Comparison of ENCODE assay signal across 8 cellular contexts in genomic region chr2:170409164-170409535, GRCh38.
DNase-seq lines count a peak whose midpoint lies in the region; ATAC-seq and TF ChIP-seq lines count a peak whose summit lies in the region.

No MANE protein-coding gene starts in this region.

- DNase-seq in DMS114 treated with DMSO at 0.1 percent for 48 hours (lab: John Stamatoyannopoulos, UW; ENCODE audit: unreplicated experiment) (peak; percentile 13), KBM-7 (peak; percentile 73), PC-9 (peak in 1 of 2 experiments; percentile 47), fibroblast of lung (ENCODE audit: low read depth in 2 of 2) (peak; percentile 49 to 80), neuronal stem cell (ENCODE audit: low spot score) (peak; percentile 71), stromal cell of bone marrow (ENCODE audit: low read depth) (peak; percentile 41)
- peak; percentile 76 for DNase-seq in activated T-cell treated with anti-CD3 and anti-CD28 coated beads, Interleukin-2, amount 50 U/mL, for 4 hours

- no peak overlapping the region for H2BK5ac ChIP-seq in neuronal stem cell (ENCODE audit: low read length)

- intact Hi-C loops in PC-9 (cut with micrococcal nuclease; ENCODE audit: unreplicated experiment): loop anchor here (5.0 kb wide), 1 partner anchor 118 kb away; no protein-coding TSS in a partner anchor

- peaks cover 5% of the 10 kb centered on the region for H3K4me1 Mint-ChIP-seq in activated T-cell treated with anti-CD3 and anti-CD28 coated beads, Interleukin-2, amount 50 U/mL, for 4 hours (ENCODE audit: low read depth)

- H3K36me3 ChIP-seq in PC-9 (ENCODE audit: low read depth): no peaks in the 10 kb centered on the region
- no peaks in the 10 kb centered on the region for H3K36me3 ChIP-seq in fibroblast of lung (ENCODE audit: control insufficient read depth, insufficient read depth, low read length)
- H3K36me3 ChIP-seq in neuronal stem cell (replicated peaks in 1 of 2; ENCODE audit: control insufficient read depth in 2 of 2, insufficient read depth in 2 of 2, low read length in 2 of 2): peaks cover 0 to 2% of the 10 kb centered on the region in 2 donors

- in situ Hi-C loops in KBM-7 (cut with MboI; ENCODE audit: low pct_unique_long_range_greater_than_20kb, low sequenced_read_pairs): loop anchor here (25.0 kb wide), 1 partner anchor 403 kb away; the partner anchor contains the start of gene GAD1

- no peaks in the 10 kb centered on the region for H3K9me2 ChIP-seq in PC-9 (ENCODE audit: insufficient read depth)

- CTCF ChIA-PET in PC-9 (lab: Charles Lee): interaction anchor here (0.5 to 1.1 kb wide), 6 partner anchors 163 to 408 kb away, joined by 3 to 14 read pairs (median 5); no protein-coding TSS in a partner anchor

- peak; percentile 94 for TF ChIP-seq CTCF in PC-9 (conservative IDR thresholded peaks at IDR 0.05)
- peak; percentile 74 to 81 for TF ChIP-seq CTCF in fibroblast of lung (conservative IDR thresholded peaks at IDR 0.05 in 1 of 2, IDR thresholded peaks at IDR 0.05 in 1 of 2; ENCODE audit: low read depth in 1 of 2, low read length in 2 of 2)

- BruUV-seq in PC-9 (replicated peaks; lab: Mats Ljungman, UMichigan): no TSS peak

- H3K9me3 ChIP-seq in PC-9 (ENCODE audit: insufficient read depth, low read depth) (no peaks in the 10 kb centered on the region), fibroblast of lung (ENCODE audit: control insufficient read depth, insufficient read depth, low read depth, low read length) (no peaks in the 10 kb centered on the region), neuronal stem cell (replicated peaks in 1 of 2; ENCODE audit: control insufficient read depth in 2 of 2, insufficient read depth in 1 of 2, low read depth in 1 of 2, low read length in 2 of 2) (no peaks in the 10 kb centered on the region)

- no peak overlapping the region for H2BK120ac ChIP-seq in neuronal stem cell (ENCODE audit: low read depth, low read length)

- no peak overlapping the region for H3K4me3 Mint-ChIP-seq in activated T-cell treated with anti-CD3 and anti-CD28 coated beads, Interleukin-2, amount 50 U/mL, for 4 hours

- no peaks in the 10 kb centered on the region for H3K79me1 ChIP-seq in neuronal stem cell (ENCODE audit: low read depth, low read length)

- no peak overlapping the region; the same call in 1 of the 2 replicates for H2AFZ ChIP-seq in PC-9
- H2AFZ ChIP-seq in fibroblast of lung (ENCODE audit: low read length): no peak overlapping the region
- peak overlapping the region; percentile 60 for H2AFZ ChIP-seq in neuronal stem cell (ENCODE audit: low read length)

- peaks cover 29% of the 10 kb centered on the region for H3K27me3 Mint-ChIP-seq in activated T-cell treated with anti-CD3 and anti-CD28 coated beads, Interleukin-2, amount 50 U/mL, for 4 hours (ENCODE audit: low read depth)

- H4K91ac ChIP-seq in neuronal stem cell (ENCODE audit: low read depth, low read length, poor library complexity): no peak overlapping the region

- H3K14ac ChIP-seq in neuronal stem cell (ENCODE audit: low read length): no peak overlapping the region

- no peak overlapping the region for H2AK5ac ChIP-seq in neuronal stem cell (ENCODE audit: low read depth, low read length)

- WGBS in neuronal stem cell (ENCODE audit: extremely low coverage in 2 of 2, insufficient read length in 2 of 2, insufficient replicate concordance in 1 of 2), 2 donors: no CpG with 5 or more reads among the region's 9 CpGs

- H3K4me1 ChIP-seq in PC-9 (replicated peaks; ENCODE audit: insufficient read depth) (peaks cover 15% of the 10 kb centered on the region), fibroblast of lung (ENCODE audit: control insufficient read depth, extremely low read depth, insufficient read depth, low read length) (no peaks in the 10 kb centered on the region), neuronal stem cell (ENCODE audit: control insufficient read depth in 2 of 2, insufficient read depth in 1 of 2, low read depth in 1 of 2, low read length in 2 of 2) (peaks cover 0 to 2% of the 10 kb centered on the region in 2 donors)

- H3K27ac ChIP-seq in PC-9 (no peak overlapping the region), fibroblast of lung (ENCODE audit: insufficient read depth, low read length) (no peak overlapping the region), neuronal stem cell (replicated peaks; ENCODE audit: low read length) (no peak overlapping the region)

- H3K4ac ChIP-seq in neuronal stem cell (ENCODE audit: low read length): no peak overlapping the region

- POLR2A ChIA-PET in PC-9 (lab: Charles Lee; ENCODE audit: unreplicated experiment): no interaction called here

- H3K18ac ChIP-seq in neuronal stem cell (ENCODE audit: low read length): no peak overlapping the region

- H3K4me3 ChIP-seq in PC-9: no peak overlapping the region
- no peak overlapping the region for H3K4me3 ChIP-seq in fibroblast of lung (replicated peaks in 1 of 4; ENCODE audit: control extremely low read depth in 1 of 4, insufficient read depth in 1 of 4, low read depth in 3 of 4, low read length in 4 of 4)
- no peak overlapping the region for H3K4me3 ChIP-seq in neuronal stem cell (ENCODE audit: low read length in 2 of 2)

- H3K23ac ChIP-seq in neuronal stem cell (ENCODE audit: low read depth, low read length, poor library complexity): no peak overlapping the region

- ATAC-seq in activated T-cell treated with anti-CD3 and anti-CD28 coated beads, Interleukin-2, amount 50 U/mL, for 4 hours: peak; percentile 38 to 65
- ATAC-seq in GM18861 (IDR thresholded peaks at IDR 0.05; ENCODE audit: unreplicated experiment): no peak

- H4K20me1 ChIP-seq in PC-9 (ENCODE audit: insufficient read depth) (no peaks in the 10 kb centered on the region), fibroblast of lung (ENCODE audit: control insufficient read depth, extremely low read depth, insufficient read depth, low read length) (no peaks in the 10 kb centered on the region)

- no peaks in the 10 kb centered on the region for H3K79me2 ChIP-seq in PC-9 (ENCODE audit: low read depth)
- H3K79me2 ChIP-seq in fibroblast of lung (ENCODE audit: control insufficient read depth, insufficient read depth, low read length): no peaks in the 10 kb centered on the region

- H3K27me3 ChIP-seq in PC-9 (ENCODE audit: insufficient read depth, low read depth): no peaks in the 10 kb centered on the region
- H3K27me3 ChIP-seq in fibroblast of lung (ENCODE audit: control insufficient read depth, insufficient read depth, low read length): no peaks in the 10 kb centered on the region
- peaks cover 0 to 24% (median 0%) of the 10 kb centered on the region in 3 experiments for H3K27me3 ChIP-seq in neuronal stem cell (ENCODE audit: control insufficient read depth in 3 of 3, insufficient read depth in 3 of 3, low read depth in 1 of 3, low read length in 3 of 3)

- H4K8ac ChIP-seq in neuronal stem cell (ENCODE audit: low read depth, low read length): no peak overlapping the region

- H2BK15ac ChIP-seq in neuronal stem cell (ENCODE audit: low read length): no peak overlapping the region

- H3K9me3 Mint-ChIP-seq in activated T-cell treated with anti-CD3 and anti-CD28 coated beads, Interleukin-2, amount 50 U/mL, for 4 hours: no peaks in the 10 kb centered on the region

- H3K36me3 Mint-ChIP-seq in activated T-cell treated with anti-CD3 and anti-CD28 coated beads, Interleukin-2, amount 50 U/mL, for 4 hours (ENCODE audit: insufficient read depth): no peaks in the 10 kb centered on the region

- H3K4me2 ChIP-seq in PC-9: peak overlapping the region; percentile 43
- H3K4me2 ChIP-seq in fibroblast of lung (ENCODE audit: extremely low read depth, insufficient read depth, low read length): peak overlapping the region; percentile 13
- no peak overlapping the region for H3K4me2 ChIP-seq in neuronal stem cell (ENCODE audit: insufficient read depth, low read length, poor library complexity, severe bottlenecking)

- H3F3A ChIP-seq in PC-9 (ENCODE audit: insufficient read depth, low read depth): no peaks in the 10 kb centered on the region

- no peak overlapping the region for H3K9ac ChIP-seq in fibroblast of lung (ENCODE audit: insufficient read depth, low read length)
- no peak overlapping the region for H3K9ac ChIP-seq in neuronal stem cell (ENCODE audit: low read depth, low read length, poor library complexity)

- H2BK12ac ChIP-seq in neuronal stem cell (ENCODE audit: low read length): no peak overlapping the region
